8 cellular contexts compared by ENCODE assay signal in the genomic region with DNA sequence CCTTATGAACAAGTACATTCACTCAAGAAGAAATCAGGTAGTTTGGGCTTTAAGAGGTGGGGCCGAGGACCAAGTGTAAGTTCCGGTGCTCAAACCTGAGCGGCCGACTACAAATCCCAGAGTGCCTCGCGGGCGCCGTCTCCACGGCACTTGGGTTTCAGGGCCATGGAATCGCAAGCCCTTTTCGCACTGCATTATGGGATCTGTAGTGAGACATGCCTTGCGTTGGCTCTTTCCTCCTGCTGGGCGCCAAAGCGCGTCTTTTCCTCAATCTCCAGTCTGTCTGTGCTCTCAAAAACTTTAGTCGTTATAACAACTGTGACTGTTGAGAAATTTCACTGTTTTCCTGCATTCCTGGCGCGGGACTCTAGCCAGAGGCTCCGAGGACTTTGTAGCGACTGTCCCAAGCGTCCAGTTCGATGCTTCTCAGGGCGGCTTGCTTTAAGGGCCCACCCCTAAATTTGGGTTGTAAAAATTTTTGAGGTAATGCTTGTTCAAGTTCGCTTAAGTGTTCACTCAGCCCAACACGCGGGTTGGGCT. TPM values are rescaled to one million over a fixed set of nuclear protein-coding genes. Genes with fewer than 3 reads are reported as not detected.
DNase-seq lines count a peak whose midpoint lies in the region; ATAC-seq, FAIRE-seq and TF ChIP-seq lines count a peak whose summit lies in the region.

No MANE protein-coding gene starts in this region.

- H3K9me2 ChIP-seq in hepatocyte (replicated peaks; ENCODE audit: insufficient read depth), result no peaks in the 10 kb centered on the region

- no peak for TF ChIP-seq CTCF in hepatocyte (IDR thresholded peaks at IDR 0.05; ENCODE audit: poor library complexity)
- peak in 1 of 4 experiments; percentile 32 for TF ChIP-seq CTCF in uterus (IDR thresholded peaks at IDR 0.05)

- H3K79me2 ChIP-seq in hepatocyte, result peaks cover 53% of the 10 kb centered on the region

- WGBS in hepatocyte (ENCODE audit: low lambda C conversion rate, missing lambda C conversion rate), result under 1% methylated on average over 26 of the region's 26 CpGs

- H3K4me1 ChIP-seq in hepatocyte (ENCODE audit: insufficient read depth) (peaks cover 27% of the 10 kb centered on the region), uterus (peaks cover 0 to 7% of the 10 kb centered on the region in 2 donors)

- H3K4me3 ChIP-seq in hepatocyte (peak overlapping the region; percentile 48), uterus (peak overlapping the region; percentile 86 to 93)

- TF ChIP-seq POLR2A in uterus (IDR thresholded peaks at IDR 0.05), result no peak

- intact Hi-C loops in uterus (cut with DNase I; ENCODE audit: low total_unique reads), result no loop called here

- peak overlapping the region; percentile 89 for H3K4me2 ChIP-seq in hepatocyte

- no peaks in the 10 kb centered on the region for H3K27me3 ChIP-seq in hepatocyte
- no peaks in the 10 kb centered on the region for H3K27me3 ChIP-seq in uterus

- ATAC-seq in HG03039 (IDR thresholded peaks at IDR 0.05; ENCODE audit: unreplicated experiment), result peak; percentile 78

- H4K20me1 ChIP-seq in hepatocyte (ENCODE audit: insufficient read depth, poor library complexity, severe bottlenecking), result no peaks in the 10 kb centered on the region

- DNase-seq in GM18507 (ENCODE audit: extremely low spot score, insufficient read length, low read depth) (peak; percentile 80), NCI-H2081 (lab: John Stamatoyannopoulos, UW) (peak; percentile 92 to 98), T1000 (lab: John Stamatoyannopoulos, UW) (peak; percentile 87), astrocyte of the hippocampus (ENCODE audit: low read depth, low spot score) (peak; percentile 99), hepatocyte (ENCODE audit: low spot score) (peak; percentile 98), putamen (ENCODE audit: low spot score) (peak; percentile 99), uterus (peak; percentile 96 to 97)

- no peaks in the 10 kb centered on the region for H3K36me3 ChIP-seq in hepatocyte (replicated peaks; ENCODE audit: insufficient read depth, low read depth)
- no peaks in the 10 kb centered on the region for H3K36me3 ChIP-seq in uterus

- H3K27ac ChIP-seq in hepatocyte, result peak overlapping the region; percentile 81
- peak overlapping the region; percentile 92 to 96 for H3K27ac ChIP-seq in uterus

- peak overlapping the region; percentile 81 for H2AFZ ChIP-seq in hepatocyte

- no peaks in the 10 kb centered on the region for H3K9me3 ChIP-seq in hepatocyte (ENCODE audit: low read depth)
- no peaks in the 10 kb centered on the region for H3K9me3 ChIP-seq in uterus

- peak; percentile 98 for FAIRE-seq in GM18507 (lab: Jason Lieb, UNC)

RNA-seq across cellular contexts. Expression of a gene that starts 0.4 kb away (rescaled TPM):
- total RNA-seq in hepatocyte (33.3 and 36.6 TPM in 2 replicates), uterus (100 to 1,000 TPM in 1 of 4 donors, 10 to 100 TPM in 3; 13.8 to 138 (median 34.4) TPM)
- polyA plus RNA-seq in hepatocyte, result 79.8 and 84.0 TPM in 2 replicates

RNA-seq across cellular contexts. Expression of a gene that starts 3.2 kb away (rescaled TPM):
- total RNA-seq in hepatocyte, result 30.0 and 30.5 TPM in 2 replicates
- 6.3 and 7.5 TPM in 2 replicates for polyA plus RNA-seq in hepatocyte
- 10 to 100 TPM in 3 of 4 donors, 1 to 10 TPM in 1; 9.9 to 18.2 (median 12.9) TPM for total RNA-seq in uterus

Comparison
In these comparisons a context has a peak if more than half of its experiments do, and no peak if none do; other contexts are left out.
1. Peak in every context shown above with its lines: DNase-seq, ATAC-seq, H3K4me3 ChIP-seq and H3K27ac ChIP-seq.